ENCODE assay signal across 20 cellular contexts in genomic region chr5:140338336-140338735, GRCh38. TPM values are rescaled to one million over a fixed set of nuclear protein-coding genes. Genes with fewer than 3 reads are reported as not detected.
DNase-seq lines count a peak whose midpoint lies in the region; ATAC-seq and TF ChIP-seq lines count a peak whose summit lies in the region.
"Had no signal": no experiment of that assay in that cellular context is flagged by ENCODE, and none has a peak within 500 bp of the region (broad histone marks: within the 10 kb centered on the region; RNA-seq: fewer than 3 reads in every experiment).

No MANE protein-coding gene starts in this region.

- CTCF ChIA-PET in PC-9 (lab: Charles Lee) (interaction anchor here (0.6 kb wide), 1 partner anchor 76 kb away, joined by 5 read pairs; no protein-coding TSS in a partner anchor), Caco-2 (lab: Charles Lee) (interaction anchor here (1.2 kb wide), 1 partner anchor 100 kb away, joined by 4 read pairs; no protein-coding TSS in a partner anchor)

- no peak overlapping the region for H3K9ac ChIP-seq in stomach smooth muscle (ENCODE audit: low read length in 2 of 2)

- no peaks in the 10 kb centered on the region for H3K27me3 Mint-ChIP-seq in Caco-2 (ENCODE audit: insufficient read depth, unreplicated experiment)
- H3K27me3 Mint-ChIP-seq: activated CD4-positive, alpha-beta T cell treated with anti-CD3 and anti-CD28 coated beads for 36 hours had no signal

- H3K4me3 ChIP-seq in left ventricle myocardium inferior (no peak overlapping the region), PC-9 (no peak overlapping the region), foreskin fibroblast (ENCODE audit: low read depth in 1 of 2, low read length in 2 of 2) (no peak overlapping the region), stomach smooth muscle (ENCODE audit: low read length in 2 of 2) (no peak overlapping the region), Caco-2 (ENCODE audit: low read depth, low read length) (no peak overlapping the region)
- H3K4me3 ChIP-seq: colonic mucosa, gastroesophageal sphincter had no signal

- DNase-seq in left ventricle myocardium inferior (no peak), left cardiac atrium (no peak), PC-9 (no peak), foreskin fibroblast (peak; percentile 34 to 62), NCI-H2227 treated with DMSO at 0.1 percent for 48 hours (lab: John Stamatoyannopoulos, UW) (no peak), MV-4-11 (lab: John Stamatoyannopoulos, UW) (no peak), Caco-2 (no peak)
- DNase-seq: activated CD4-positive, alpha-beta T cell treated with anti-CD3 and anti-CD28 coated beads for 36 hours; activated naive CD4-positive, alpha-beta T cell treated with anti-CD3 and anti-CD28 coated beads, Interleukin-2, amount 50 U/mL, for 16 hours; colonic mucosa; EL; HCEC 1CT; NCI-H2171 treated with DMSO at 0.1 percent for 48 hours; NCI-H82; stimulated activated CD4-positive, alpha-beta T cell treated with anti-CD3 and anti-CD28 coated beads, Interleukin-4, amount 100 ng/mL, for 24 hours had no signal

- H3K4me1 ChIP-seq in left ventricle myocardium inferior (peaks cover 90% of the 10 kb centered on the region), PC-9 (replicated peaks; ENCODE audit: insufficient read depth) (peaks cover 39% of the 10 kb centered on the region), stomach smooth muscle (ENCODE audit: control insufficient read depth, insufficient read depth, low read length) (peaks cover 57% of the 10 kb centered on the region), Caco-2 (no peaks in the 10 kb centered on the region)
- H3K4me1 ChIP-seq: colonic mucosa had no signal

- H3K36me3 ChIP-seq in left ventricle myocardium inferior (peaks cover 45% of the 10 kb centered on the region), PC-9 (ENCODE audit: low read depth) (peaks cover 74% of the 10 kb centered on the region), stomach smooth muscle (ENCODE audit: control insufficient read depth in 2 of 2, insufficient read depth in 2 of 2, low read length in 2 of 2) (peaks cover 9 to 14% of the 10 kb centered on the region in 2 donors), Caco-2 (ENCODE audit: control insufficient read depth, insufficient read depth, low read length) (no peaks in the 10 kb centered on the region; the same call in 1 of the 2 replicates)
- H3K36me3 ChIP-seq: colonic mucosa had no signal

- H3K9me2 ChIP-seq in PC-9 (ENCODE audit: insufficient read depth), result no peaks in the 10 kb centered on the region

- TF ChIP-seq CTCF in left ventricle myocardium inferior (IDR thresholded peaks at IDR 0.05; ENCODE audit: borderline replicate concordance), result no peak
- TF ChIP-seq CTCF in PC-9 (conservative IDR thresholded peaks at IDR 0.05), result no peak
- no peak for TF ChIP-seq CTCF in foreskin fibroblast (IDR thresholded peaks at IDR 0.05; ENCODE audit: low read depth, low read length)
- TF ChIP-seq CTCF in Caco-2 (IDR thresholded peaks at IDR 0.05; ENCODE audit: insufficient read depth in 1 of 2, low read depth in 1 of 2, low read length in 1 of 2, severe bottlenecking in 1 of 2, unreplicated experiment in 1 of 2), result no peak

- no peak overlapping the region for H3K4me3 Mint-ChIP-seq in Caco-2 (ENCODE audit: unreplicated experiment)
- H3K4me3 Mint-ChIP-seq: activated CD4-positive, alpha-beta T cell treated with anti-CD3 and anti-CD28 coated beads for 36 hours had no signal

- no peak overlapping the region for H3K27ac Mint-ChIP-seq in Caco-2 (ENCODE audit: unreplicated experiment)
- H3K27ac Mint-ChIP-seq: activated CD4-positive, alpha-beta T cell treated with anti-CD3 and anti-CD28 coated beads for 36 hours had no signal

- ATAC-seq in left cardiac atrium, result no peak
- ATAC-seq: activated CD4-positive, alpha-beta T cell treated with anti-CD3 and anti-CD28 coated beads for 36 hours; gastroesophageal sphincter; Panc1; sciatic nerve had no signal

- H3K27ac ChIP-seq in left ventricle myocardium inferior (replicated peaks) (peak overlapping the region; percentile 92), PC-9 (no peak overlapping the region), stomach smooth muscle (ENCODE audit: low read length) (peak overlapping the region; percentile 18)
- H3K27ac ChIP-seq: colonic mucosa had no signal

- BruUV-seq in PC-9 (replicated peaks; lab: Mats Ljungman, UMichigan) (no TSS peak), Caco-2 (replicated peaks; lab: Mats Ljungman, UMichigan) (no TSS peak)

- H2AFZ ChIP-seq in PC-9, result no peak overlapping the region

- POLR2A ChIA-PET in PC-9 (lab: Charles Lee; ENCODE audit: unreplicated experiment) (interaction anchor here (1.2 kb wide), 1 partner anchor 8 kb away, joined by 4 read pairs; the partner anchor contains the start of gene HBEGF), Caco-2 (lab: Charles Lee) (no interaction called here)

- intact Hi-C loops in left ventricle myocardium inferior (cut with micrococcal nuclease) (no loop called here), left cardiac atrium (cut with DNase I) (no loop called here), PC-9 (cut with micrococcal nuclease; ENCODE audit: unreplicated experiment) (no loop called here), Caco-2 (cut with micrococcal nuclease; ENCODE audit: unreplicated experiment) (no loop called here)

- peaks cover 29% of the 10 kb centered on the region for H3K36me3 Mint-ChIP-seq in Caco-2 (ENCODE audit: insufficient read depth, unreplicated experiment)

- H3F3A ChIP-seq in PC-9 (ENCODE audit: insufficient read depth, low read depth), result peaks cover 89% of the 10 kb centered on the region

- H3K9me3 ChIP-seq in left ventricle myocardium inferior (replicated peaks) (no peaks in the 10 kb centered on the region), PC-9 (ENCODE audit: insufficient read depth, low read depth) (no peaks in the 10 kb centered on the region), stomach smooth muscle (ENCODE audit: control insufficient read depth in 2 of 2, low read length in 2 of 2) (no peaks in the 10 kb centered on the region), Caco-2 (no peaks in the 10 kb centered on the region)
- H3K9me3 ChIP-seq: colonic mucosa, gastroesophageal sphincter had no signal

- H3K27me3 ChIP-seq in left ventricle myocardium inferior (ENCODE audit: low read depth) (no peaks in the 10 kb centered on the region), PC-9 (ENCODE audit: insufficient read depth, low read depth) (no peaks in the 10 kb centered on the region), stomach smooth muscle (ENCODE audit: control insufficient read depth in 1 of 2, insufficient read depth in 2 of 2, low read length in 2 of 2) (no peaks in the 10 kb centered on the region), Caco-2 (replicated peaks; ENCODE audit: control insufficient read depth, insufficient read depth, low read length) (no peaks in the 10 kb centered on the region)
- H3K27me3 ChIP-seq: colonic mucosa, gastroesophageal sphincter had no signal

- peaks cover 60% of the 10 kb centered on the region for H3K79me2 ChIP-seq in PC-9 (ENCODE audit: low read depth)

- 0 out of 2 replicates have a peak overlapping the region, but pooled peaks have one; percentile 20 for H3K4me2 ChIP-seq in PC-9

- H3K9me3 Mint-ChIP-seq in Caco-2 (ENCODE audit: unreplicated experiment), result no peaks in the 10 kb centered on the region

- peaks cover 5% of the 10 kb centered on the region for H3K4me1 Mint-ChIP-seq in Caco-2 (ENCODE audit: low read depth, unreplicated experiment)

- H4K20me1 ChIP-seq in PC-9 (ENCODE audit: insufficient read depth), result peaks cover 74% of the 10 kb centered on the region

RNA-seq across cellular contexts. Expression of gene HBEGF, which starts 8.1 kb away (rescaled TPM):
- total RNA-seq in left ventricle myocardium inferior (27.2 TPM), left cardiac atrium (10 to 100 TPM; 12.9 to 18.3 TPM), PC-9 (2021) (8.5 and 9.0 TPM in 2 replicates), Caco-2 (2022) (5.2 and 5.8 TPM in 2 replicates)

RNA-seq across cellular contexts. Expression of gene SLC4A9, which starts 21.7 kb away (rescaled TPM):
- total RNA-seq in left ventricle myocardium inferior (0.44 TPM), left cardiac atrium (under 1 TPM; 0.09 to 0.21 TPM), PC-9 (2021) (0.20 and 0.53 TPM in 2 replicates), Caco-2 (2022) (0.11 and 0.35 TPM in 2 replicates)
- total RNA-seq: gastroesophageal sphincter, liver had no signal

RNA-seq across cellular contexts. Expression of gene PFDN1, which starts 35.4 kb away (rescaled TPM):
- total RNA-seq in left ventricle myocardium inferior (68.7 TPM), left cardiac atrium (10 to 100 TPM; 49.1 to 54.7 TPM), PC-9 (2021) (62.7 and 69.1 TPM in 2 replicates), Caco-2 (2022) (81.1 and 82.3 TPM in 2 replicates)

Comparison
In these comparisons a context has a peak if more than half of its experiments do, and no peak if none do; other contexts are left out.
1. DNase-seq: peak in foreskin fibroblast (2 of 2); none in left ventricle myocardium inferior (single experiment), left cardiac atrium (single experiment), PC-9 (0 of 2), NCI-H2227 treated with DMSO at 0.1 percent for 48 hours (single experiment), MV-4-11 (single experiment) and Caco-2 (0 of 2).